Comparison of ENCODE assay signal across 8 cellular contexts in the genomic region with DNA sequence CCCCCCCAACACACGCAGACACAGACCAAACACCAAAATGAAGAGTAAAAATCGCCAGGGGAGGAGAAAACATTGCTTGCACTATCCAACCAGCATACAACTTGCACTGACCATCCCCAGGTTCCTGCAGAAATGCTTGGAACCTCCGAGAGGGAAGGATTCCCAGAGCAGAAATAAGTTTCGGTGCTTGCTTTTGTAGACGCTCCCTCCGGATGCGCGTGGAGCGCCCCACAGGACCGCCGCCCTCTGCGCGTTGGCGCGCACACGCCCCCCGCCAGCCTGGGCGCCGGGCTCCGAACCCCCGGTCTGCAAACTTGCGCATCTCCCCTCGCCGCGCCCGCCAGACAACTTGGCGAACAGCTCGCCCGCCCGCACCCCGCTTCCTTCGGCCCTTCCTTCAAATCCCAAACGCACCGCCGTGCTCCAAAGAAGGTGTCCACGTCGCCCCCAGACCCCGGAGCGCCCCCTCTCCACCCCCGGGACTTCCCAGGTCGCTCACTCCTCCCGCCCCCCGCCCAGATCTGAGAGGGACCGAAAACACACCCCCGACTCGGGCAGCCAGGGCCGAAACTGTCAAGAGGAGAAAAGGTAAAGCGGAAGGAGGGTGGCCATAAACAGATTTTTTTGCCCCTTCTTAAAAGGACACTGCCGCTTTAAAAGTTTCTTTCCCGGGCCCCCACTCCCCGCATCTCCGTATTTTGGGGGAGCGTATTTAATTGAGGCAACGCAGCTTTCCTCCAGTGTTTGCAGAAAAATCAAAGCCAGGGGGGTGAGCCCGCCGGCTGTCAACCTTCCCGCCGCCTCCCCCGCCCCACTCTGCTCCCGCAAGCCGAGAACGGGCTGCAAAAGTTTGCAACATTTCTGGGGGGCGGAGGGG. TPM values are rescaled to one million over a fixed set of nuclear protein-coding genes. Genes with fewer than 3 reads are reported as not detected.
DNase-seq lines count a peak whose midpoint lies in the region; ATAC-seq, FAIRE-seq and TF ChIP-seq lines count a peak whose summit lies in the region.

No MANE protein-coding gene starts in this region.

- WGBS in lung, 2 donors: 1 to 2% methylated on average over 62 to 63 of the region's 63 CpGs

- no peak for FAIRE-seq in GM12892 (lab: Jason Lieb, UNC)

- H3K27me3 ChIP-seq in lung (ENCODE audit: control insufficient read depth, insufficient read depth): no peaks in the 10 kb centered on the region
- no peaks in the 10 kb centered on the region for H3K27me3 ChIP-seq in vagina

- peaks cover 15% of the 10 kb centered on the region for H3K4me1 Mint-ChIP-seq in dendritic cell treated with granulocyte-macrophage colony-stimulating factor and Interleukin-4, amounts not matched to agents 40 ng/mL and 50 ng/mL, for 4 days (ENCODE audit: low read depth)

- TF ChIP-seq CTCF in lung (IDR thresholded peaks at IDR 0.05; ENCODE audit: control extremely low read depth, extremely low read depth) (no peak), vagina (IDR thresholded peaks at IDR 0.05) (no peak)

- no peak for ATAC-seq in lung (ENCODE audit: insufficient read depth, low FRiP score)
- ATAC-seq in HG02571 (IDR thresholded peaks at IDR 0.05; ENCODE audit: unreplicated experiment): no peak

- no peak overlapping the region for H3K27ac Mint-ChIP-seq in dendritic cell treated with granulocyte-macrophage colony-stimulating factor and Interleukin-4, amounts not matched to agents 40 ng/mL and 50 ng/mL, for 4 days

- intact Hi-C loops in dendritic cell treated with granulocyte-macrophage colony-stimulating factor and Interleukin-4, amounts not matched to agents 40 ng/mL and 50 ng/mL, for 4 days (cut with micrococcal nuclease): no loop called here
- intact Hi-C loops in vagina (cut with DNase I): no loop called here

- peak; percentile 45 for DNase-seq in COLO668 (lab: John Stamatoyannopoulos, UW; ENCODE audit: unreplicated experiment)
- peak; percentile 22 for DNase-seq in M059J (ENCODE audit: low read depth)
- DNase-seq in lung (ENCODE audit: low spot score): no peak
- no peak for DNase-seq in vagina (ENCODE audit: extremely low spot score in 2 of 2)
- no peak for DNase-seq in GM12892 (ENCODE audit: insufficient read length)
- DNase-seq in activated CD8-positive, alpha-beta memory T cell treated with anti-CD3 and anti-CD28 coated beads, Interleukin-2, amount 50 U/mL, for 4 hours: no peak

- peaks cover 6 to 7% of the 10 kb centered on the region in 2 donors for H3K4me1 ChIP-seq in lung (ENCODE audit: control insufficient read depth in 2 of 2, insufficient read depth in 2 of 2, low read length in 2 of 2)
- peaks cover 22% of the 10 kb centered on the region for H3K4me1 ChIP-seq in vagina

- no peaks in the 10 kb centered on the region for H3K9me3 Mint-ChIP-seq in dendritic cell treated with granulocyte-macrophage colony-stimulating factor and Interleukin-4, amounts not matched to agents 40 ng/mL and 50 ng/mL, for 4 days

- no peaks in the 10 kb centered on the region for H3K36me3 Mint-ChIP-seq in dendritic cell treated with granulocyte-macrophage colony-stimulating factor and Interleukin-4, amounts not matched to agents 40 ng/mL and 50 ng/mL, for 4 days (ENCODE audit: low read depth)

- peaks cover 66% of the 10 kb centered on the region for H3K27me3 Mint-ChIP-seq in dendritic cell treated with granulocyte-macrophage colony-stimulating factor and Interleukin-4, amounts not matched to agents 40 ng/mL and 50 ng/mL, for 4 days

- peak overlapping the region; percentile 57 for H3K4me3 ChIP-seq in lung
- H3K4me3 ChIP-seq in vagina: peak overlapping the region; percentile 69 to 84

- no peak for TF ChIP-seq POLR2A in vagina (IDR thresholded peaks at IDR 0.05)
- TF ChIP-seq POLR2A in GM12892 (IDR thresholded peaks at IDR 0.05; ENCODE audit: low read depth, low read length): no peak

- H3K36me3 ChIP-seq in lung (ENCODE audit: control insufficient read depth in 2 of 2, insufficient read depth in 2 of 2, low read length in 2 of 2) (no peaks in the 10 kb centered on the region), vagina (no peaks in the 10 kb centered on the region)

- H3K27ac ChIP-seq in lung (ENCODE audit: low read depth in 1 of 2, low read length in 1 of 2) (no peak overlapping the region), vagina (peak overlapping the region; percentile 79)

- H3K9me3 ChIP-seq in lung (ENCODE audit: control insufficient read depth in 2 of 2, insufficient read depth in 1 of 2, low read length in 1 of 2) (no peaks in the 10 kb centered on the region), vagina (no peaks in the 10 kb centered on the region)

- peak overlapping the region; percentile 41 for H3K4me3 Mint-ChIP-seq in dendritic cell treated with granulocyte-macrophage colony-stimulating factor and Interleukin-4, amounts not matched to agents 40 ng/mL and 50 ng/mL, for 4 days

RNA-seq across cellular contexts. Expression of gene RORA, which starts 0.8 kb away (rescaled TPM):
- total RNA-seq in M059J (2014; rRNA removed; shearing (Covaris generic)): 0.91 and 1.5 TPM in 2 replicates
- total RNA-seq in lung (100 to 1,000 TPM in 1 of 2 donors, 10 to 100 TPM in 1; 25.0 to 111 TPM), vagina (69.0 TPM)
- polyA plus RNA-seq in lung: 1 to 10 TPM; 3.4 to 5.6 TPM
- 4.3 TPM for polyA plus RNA-seq in GM12892 (2012; ENCODE audit: missing spikeins)

Comparison
In these comparisons a context has a peak if more than half of its experiments do, and no peak if none do; other contexts are left out.
1. DNase-seq: peak in COLO668 (single experiment) and M059J (single experiment); none in lung (single experiment), vagina (0 of 2), GM12892 (single experiment) and activated CD8-positive, alpha-beta memory T cell treated with anti-CD3 and anti-CD28 coated beads, Interleukin-2, amount 50 U/mL, for 4 hours (single experiment).
2. RNA of gene RORA, which starts 0.8 kb away (total RNA-seq): 25.0 to 111 TPM in lung and 69.0 TPM in vagina (single experiment); 0.91 to 1.5 TPM in M059J; every median in the first group is over 10 times any median in the second.